In the genomic region with DNA sequence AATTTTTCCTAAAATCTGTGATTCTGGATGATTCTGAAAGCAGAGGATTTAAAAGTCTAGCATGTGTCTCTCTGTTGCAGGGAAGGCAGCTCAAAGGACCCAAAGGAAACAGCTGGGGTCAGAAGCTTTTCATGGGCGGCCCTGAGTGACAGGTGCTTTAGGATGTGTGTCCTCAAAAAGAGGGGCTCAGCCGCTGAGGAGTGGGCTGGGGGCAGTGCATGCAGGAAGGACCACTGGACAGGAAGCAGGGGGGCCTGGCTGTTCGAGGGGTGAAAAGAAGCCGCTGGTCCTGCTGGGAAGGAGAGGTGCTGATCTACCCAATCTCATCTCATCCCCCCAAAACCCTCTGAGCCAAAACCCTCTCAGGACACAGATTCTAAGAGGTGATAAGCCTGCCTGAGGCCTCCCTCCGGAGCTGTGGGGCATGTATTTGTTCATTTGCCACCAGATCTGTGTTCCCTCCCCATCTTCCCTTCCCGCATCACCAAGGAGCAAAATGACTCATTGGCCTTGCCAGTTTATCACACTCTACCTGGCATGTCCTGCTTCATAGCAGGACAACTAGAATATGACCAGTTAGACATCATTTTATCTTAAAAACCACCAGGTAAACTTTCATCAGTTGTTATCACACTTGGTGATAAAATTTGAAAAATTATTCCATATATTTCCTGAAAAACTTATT, we compare ENCODE assay signal across 19 cellular contexts.
DNase-seq lines count a peak whose midpoint lies in the region; ATAC-seq and TF ChIP-seq lines count a peak whose summit lies in the region.
"Had no signal": no experiment of that assay in that cellular context is flagged by ENCODE, and none has a peak within 500 bp of the region (broad histone marks: within the 10 kb centered on the region; RNA-seq: fewer than 3 reads in every experiment).

No MANE protein-coding gene starts in this region.

- DNase-seq in activated T-cell treated with anti-CD3 and anti-CD28 coated beads, Interleukin-2, amount 50 U/mL, for 72 hours, result no peak
- DNase-seq in activated T-cell treated with anti-CD3 and anti-CD28 coated beads, Interleukin-2, amount 50 U/mL, for 48 hours, result no peak
- DNase-seq in central memory CD8-positive, alpha-beta T cell (ENCODE audit: low spot score in 2 of 2), result no peak
- DNase-seq in H7 (no peak), DMS153 (lab: John Stamatoyannopoulos, UW) (no peak)
- DNase-seq: amygdala; caudate nucleus; COR-L47; effector CD4-positive, alpha-beta T cell; left ventricle myocardium inferior; MV-4-11; NCI-H1930; SK-N-SH; stimulated activated CD8-positive, alpha-beta memory T cell treated with anti-CD3 and anti-CD28 coated beads, Interleukin-4, amount 100 ng/mL, for 48 hours had no signal

- ATAC-seq in activated T-cell treated with anti-CD3 and anti-CD28 coated beads, Interleukin-2, amount 50 U/mL, for 72 hours (replicated peaks in 1 of 2), result no peak
- ATAC-seq in central memory CD8-positive, alpha-beta T cell (replicated peaks; ENCODE audit: extremely low read depth, poor library complexity, severe bottlenecking), result no peak
- no peak for ATAC-seq in GM18498 (IDR thresholded peaks at IDR 0.05; ENCODE audit: unreplicated experiment)
- ATAC-seq: K562 had no signal

- no peaks in the 10 kb centered on the region for H3K27me3 Mint-ChIP-seq in activated T-cell treated with anti-CD3 and anti-CD28 coated beads, Interleukin-2, amount 50 U/mL, for 72 hours (ENCODE audit: low read depth)
- no peaks in the 10 kb centered on the region for H3K27me3 Mint-ChIP-seq in central memory CD8-positive, alpha-beta T cell

- no peaks in the 10 kb centered on the region for H3K36me3 ChIP-seq in KOPT-K1 (ENCODE audit: insufficient read depth, low read length)
- H3K36me3 ChIP-seq in parathyroid adenoma (ENCODE audit: control insufficient read depth, insufficient read depth, low read length), result no peaks in the 10 kb centered on the region
- no peaks in the 10 kb centered on the region for H3K36me3 ChIP-seq in H7 (replicated peaks; ENCODE audit: control insufficient read depth, insufficient read depth, low read length)
- H3K36me3 ChIP-seq: left ventricle myocardium inferior, vagina had no signal

- no peaks in the 10 kb centered on the region for H3K36me3 Mint-ChIP-seq in activated T-cell treated with anti-CD3 and anti-CD28 coated beads, Interleukin-2, amount 50 U/mL, for 72 hours (ENCODE audit: insufficient read depth in 2 of 2)
- no peaks in the 10 kb centered on the region for H3K36me3 Mint-ChIP-seq in central memory CD8-positive, alpha-beta T cell (ENCODE audit: insufficient read depth)

- no peaks in the 10 kb centered on the region for H3K79me2 ChIP-seq in parathyroid adenoma

- no peak overlapping the region for H3K9ac ChIP-seq in parathyroid adenoma
- H3K9ac ChIP-seq: SK-N-SH had no signal

- peak overlapping the region; percentile 54 for H2AFZ ChIP-seq in parathyroid adenoma

- H3K9me3 Mint-ChIP-seq in activated T-cell treated with anti-CD3 and anti-CD28 coated beads, Interleukin-2, amount 50 U/mL, for 72 hours, result no peaks in the 10 kb centered on the region
- no peaks in the 10 kb centered on the region for H3K9me3 Mint-ChIP-seq in central memory CD8-positive, alpha-beta T cell

- no peak for TF ChIP-seq CTCF in parathyroid adenoma (IDR thresholded peaks at IDR 0.05)

- H3K27me3 ChIP-seq in parathyroid adenoma (ENCODE audit: control insufficient read depth, insufficient read depth, low read length) (no peaks in the 10 kb centered on the region), H7 (ENCODE audit: control insufficient read depth, insufficient read depth, low read length) (peaks cover 4% of the 10 kb centered on the region)
- H3K27me3 ChIP-seq: vagina had no signal

- peak overlapping the region in 1 of 2 donors; percentile 8 for H3K4me3 Mint-ChIP-seq in activated T-cell treated with anti-CD3 and anti-CD28 coated beads, Interleukin-2, amount 50 U/mL, for 72 hours
- H3K4me3 Mint-ChIP-seq in central memory CD8-positive, alpha-beta T cell, result no peak overlapping the region

- no peak overlapping the region for H3K4me3 ChIP-seq in parathyroid adenoma (ENCODE audit: low read depth, low read length)
- no peak overlapping the region for H3K4me3 ChIP-seq in H7 (ENCODE audit: insufficient read depth, low read depth, low read length)
- H3K4me3 ChIP-seq: K562, left ventricle myocardium inferior, vagina had no signal

- H3K27ac Mint-ChIP-seq in activated T-cell treated with anti-CD3 and anti-CD28 coated beads, Interleukin-2, amount 50 U/mL, for 72 hours, result peak overlapping the region; percentile 47
- H3K27ac Mint-ChIP-seq in central memory CD8-positive, alpha-beta T cell (ENCODE audit: low read depth), result peak overlapping the region; percentile 78

- H3K27ac ChIP-seq in KOPT-K1 (ENCODE audit: low read depth, low read length, poor library complexity, severe bottlenecking) (peak overlapping the region; percentile 89), parathyroid adenoma (no peak overlapping the region)
- H3K27ac ChIP-seq: left ventricle myocardium inferior, vagina had no signal

- H3K4me1 Mint-ChIP-seq in activated T-cell treated with anti-CD3 and anti-CD28 coated beads, Interleukin-2, amount 50 U/mL, for 72 hours (ENCODE audit: low read depth), result peaks cover 43% of the 10 kb centered on the region
- peaks cover 59% of the 10 kb centered on the region for H3K4me1 Mint-ChIP-seq in central memory CD8-positive, alpha-beta T cell

- no peak overlapping the region for H3K4me2 ChIP-seq in parathyroid adenoma (ENCODE audit: low read length)
- H3K4me2 ChIP-seq: SK-N-SH had no signal

- H3K4me1 ChIP-seq in parathyroid adenoma, result peaks cover 20% of the 10 kb centered on the region

- H3K9me3 ChIP-seq in KOPT-K1 (ENCODE audit: insufficient read depth, low read length, poor library complexity, severe bottlenecking), result no peaks in the 10 kb centered on the region
- no peaks in the 10 kb centered on the region for H3K9me3 ChIP-seq in parathyroid adenoma (ENCODE audit: control insufficient read depth, low read length)
- H3K9me3 ChIP-seq: left ventricle myocardium inferior, SK-N-SH, vagina had no signal
